In genomic region chr5:146440870-146441495, GRCh38 we compare ENCODE assay signal across 1 cellular context.
TF ChIP-seq lines count a peak whose summit lies in the region.

No MANE protein-coding gene starts in this region.

TF ChIP-seq in IMR-90, 13 proteins besides CTCF, POLR2A, EP300 and RAD21 (continued from another document):
- TF ChIP-seq MXI1 (IDR thresholded peaks at IDR 0.05; ENCODE audit: borderline replicate concordance, low read depth, low read length) (no peak), MAZ (IDR thresholded peaks at IDR 0.05; ENCODE audit: borderline replicate concordance, low read depth, low read length) (no peak), RCOR1 (IDR thresholded peaks at IDR 0.05; ENCODE audit: insufficient replicate concordance, low read length) (no peak), MAFK (IDR thresholded peaks at IDR 0.05; ENCODE audit: low read depth, low read length) (no peak), CEBPB (IDR thresholded peaks at IDR 0.05; ENCODE audit: low read depth, low read length) (no peak), FOS (IDR thresholded peaks at IDR 0.05; ENCODE audit: low read depth, low read length) (no peak)
